Comparison of ENCODE assay signal across 12 cellular contexts in the genomic region with DNA sequence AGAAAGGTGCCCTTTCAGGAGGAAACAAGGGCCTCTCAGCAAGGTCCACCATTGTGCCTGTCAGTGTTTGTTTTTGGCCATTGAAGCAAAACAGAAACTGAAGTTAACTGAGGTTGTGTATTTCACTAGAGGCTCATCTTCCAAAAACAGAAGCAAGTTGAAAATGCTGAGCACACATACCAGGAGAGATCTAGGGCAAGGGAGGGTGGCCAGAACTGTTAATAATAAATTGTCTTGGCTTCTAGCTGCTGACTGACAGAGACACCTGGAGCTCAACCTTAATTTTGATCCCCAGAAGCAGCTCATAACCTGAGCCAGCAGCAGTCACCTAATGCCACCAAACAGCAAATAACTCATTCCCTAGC. TPM values are rescaled to one million over a fixed set of nuclear protein-coding genes. Genes with fewer than 3 reads are reported as not detected.
DNase-seq lines count a peak whose midpoint lies in the region; ATAC-seq and TF ChIP-seq lines count a peak whose summit lies in the region.
"Had no signal": no experiment of that assay in that cellular context is flagged by ENCODE, and none has a peak within 500 bp of the region (broad histone marks: within the 10 kb centered on the region; RNA-seq: fewer than 3 reads in every experiment).

No MANE protein-coding gene starts in this region.

- H3K36me3 ChIP-seq in CD4-positive, CD25-positive, alpha-beta regulatory T cell (ENCODE audit: control insufficient read depth, insufficient read depth, low read length), result peaks cover 2% of the 10 kb centered on the region
- H3K36me3 ChIP-seq: thoracic aorta had no signal

- peak overlapping the region; percentile 80 to 94 (median 81) for H3K4me3 Mint-ChIP-seq in CD4-positive, CD25-positive, alpha-beta regulatory T cell
- peak overlapping the region; percentile 32 for H3K4me3 Mint-ChIP-seq in activated B cell treated with CpG ODN at 0.5 μM for 24 hours

- peaks cover 14% of the 10 kb centered on the region for H3K36me3 Mint-ChIP-seq in CD4-positive, CD25-positive, alpha-beta regulatory T cell
- peaks cover 6% of the 10 kb centered on the region for H3K36me3 Mint-ChIP-seq in activated B cell treated with CpG ODN at 0.5 μM for 24 hours (ENCODE audit: low read depth)

- peaks cover 59% of the 10 kb centered on the region for H3K4me1 ChIP-seq in CD4-positive, CD25-positive, alpha-beta regulatory T cell (ENCODE audit: control insufficient read depth, insufficient read depth, low read length, poor library complexity, severe bottlenecking)

- no peaks in the 10 kb centered on the region for H3K9me3 Mint-ChIP-seq in CD4-positive, CD25-positive, alpha-beta regulatory T cell
- no peaks in the 10 kb centered on the region for H3K9me3 Mint-ChIP-seq in activated B cell treated with CpG ODN at 0.5 μM for 24 hours

- CTCF ChIA-PET in activated B cell treated with CpG ODN at 0.5 μM for 24 hours (lab: Charles Lee), result no interaction called here

- DNase-seq in CD4-positive, CD25-positive, alpha-beta regulatory T cell, result peak in 1 of 3 donors; percentile 74
- DNase-seq in activated B cell treated with CpG ODN at 0.5 μM for 24 hours (no peak), medulla oblongata (ENCODE audit: extremely low spot score) (peak; percentile 33), HPDE6-E6E7 (ENCODE audit: extremely low spot score) (no peak), iPS-NIHi7 (ENCODE audit: extremely low spot score) (no peak), HuH-7 (ENCODE audit: low spot score) (no peak), GM03348 (ENCODE audit: low spot score) (no peak)
- DNase-seq: heart right ventricle, NCI-H2171 had no signal

- H3K9me3 ChIP-seq in CD4-positive, CD25-positive, alpha-beta regulatory T cell (ENCODE audit: control insufficient read depth in 2 of 2, low read length in 2 of 2), result no peaks in the 10 kb centered on the region
- H3K9me3 ChIP-seq: heart right ventricle, thoracic aorta had no signal

- no peak for ATAC-seq in CD4-positive, CD25-positive, alpha-beta regulatory T cell (ENCODE audit: low read depth in 2 of 2)
- ATAC-seq in GM19324 (IDR thresholded peaks at IDR 0.05; ENCODE audit: low FRiP score, unreplicated experiment) (peak; percentile 36), activated B cell treated with CpG ODN at 0.5 μM for 24 hours (ENCODE audit: low read depth) (peak; percentile 15)

- POLR2A ChIA-PET in activated B cell treated with CpG ODN at 0.5 μM for 24 hours (lab: Charles Lee), result interaction anchor here (0.7 to 2.0 kb wide), 6 partner anchors 8 to 105 kb away, joined by 3 to 16 read pairs (median 4); no protein-coding TSS in a partner anchor

- H3K27me3 Mint-ChIP-seq in CD4-positive, CD25-positive, alpha-beta regulatory T cell, result no peaks in the 10 kb centered on the region
- H3K27me3 Mint-ChIP-seq in activated B cell treated with CpG ODN at 0.5 μM for 24 hours, result no peaks in the 10 kb centered on the region

- peak overlapping the region; percentile 98 for H3K27ac Mint-ChIP-seq in CD4-positive, CD25-positive, alpha-beta regulatory T cell
- peak overlapping the region; percentile 88 for H3K27ac Mint-ChIP-seq in activated B cell treated with CpG ODN at 0.5 μM for 24 hours

- peak overlapping the region; percentile 65 for H3K4me3 ChIP-seq in CD4-positive, CD25-positive, alpha-beta regulatory T cell (ENCODE audit: low read depth, low read length)
- H3K4me3 ChIP-seq: heart right ventricle, SK-N-MC, thoracic aorta had no signal

- peak overlapping the region; percentile 79 for H3K27ac ChIP-seq in CD4-positive, CD25-positive, alpha-beta regulatory T cell (ENCODE audit: insufficient read depth, low read length, poor library complexity, severe bottlenecking)
- H3K27ac ChIP-seq: SK-N-MC, thoracic aorta had no signal

- H3K27me3 ChIP-seq in CD4-positive, CD25-positive, alpha-beta regulatory T cell (ENCODE audit: control insufficient read depth, insufficient read depth, low read length), result no peaks in the 10 kb centered on the region

- intact Hi-C loops in activated B cell treated with CpG ODN at 0.5 μM for 24 hours (cut with micrococcal nuclease), result no loop called here

- peaks cover 20 to 68% (median 35%) of the 10 kb centered on the region in 4 donors for H3K4me1 Mint-ChIP-seq in CD4-positive, CD25-positive, alpha-beta regulatory T cell
- peaks cover 41% of the 10 kb centered on the region for H3K4me1 Mint-ChIP-seq in activated B cell treated with CpG ODN at 0.5 μM for 24 hours

- no peak for TF ChIP-seq CTCF in activated B cell treated with CpG ODN at 0.5 μM for 24 hours (IDR thresholded peaks at IDR 0.05)

RNA-seq across cellular contexts. Expression of a gene that starts 5.2 kb away (rescaled TPM):
- total RNA-seq in CD4-positive, CD25-positive, alpha-beta regulatory T cell, result 8.9 TPM
- polyA plus RNA-seq in CD4-positive, CD25-positive, alpha-beta regulatory T cell, result 10 to 100 TPM in 3 of 4 donors, 1 to 10 TPM in 1; 9.1 to 12.7 (median 11.6) TPM
- total RNA-seq in activated B cell treated with CpG ODN at 0.5 μM for 24 hours, result 8.1 TPM in 2 replicates

RNA-seq across cellular contexts. Expression of a gene that starts 37.6 kb away (rescaled TPM):
- total RNA-seq in CD4-positive, CD25-positive, alpha-beta regulatory T cell, result 61.2 TPM
- polyA plus RNA-seq in CD4-positive, CD25-positive, alpha-beta regulatory T cell, result 1 to 10 TPM; 3.2 to 7.7 (median 5.5) TPM
- 45.8 and 59.1 TPM in 2 replicates for total RNA-seq in activated B cell treated with CpG ODN at 0.5 μM for 24 hours

RNA-seq across cellular contexts. Expression of a gene that starts 53.0 kb away (rescaled TPM):
- total RNA-seq in CD4-positive, CD25-positive, alpha-beta regulatory T cell, result 17.0 TPM
- polyA plus RNA-seq in CD4-positive, CD25-positive, alpha-beta regulatory T cell, result 10 to 100 TPM in 1 of 4 donors, 1 to 10 TPM in 3; 6.5 to 12.4 (median 7.7) TPM
- total RNA-seq in activated B cell treated with CpG ODN at 0.5 μM for 24 hours, result 35.5 and 35.9 TPM in 2 replicates

RNA-seq across cellular contexts. Expression of a gene that starts 55.6 kb away (rescaled TPM):
- total RNA-seq in CD4-positive, CD25-positive, alpha-beta regulatory T cell, result 7.8 TPM
- polyA plus RNA-seq in CD4-positive, CD25-positive, alpha-beta regulatory T cell, result 10 to 100 TPM in 2 of 4 donors, 1 to 10 TPM in 2; 5.8 to 11.7 (median 8.3) TPM
- total RNA-seq in activated B cell treated with CpG ODN at 0.5 μM for 24 hours, result 13.4 and 15.7 TPM in 2 replicates

Comparison
In these comparisons a context has a peak if more than half of its experiments do, and no peak if none do; other contexts are left out.
1. ATAC-seq: peak in GM19324 (single experiment) and activated B cell treated with CpG ODN at 0.5 μM for 24 hours (single experiment); none in CD4-positive, CD25-positive, alpha-beta regulatory T cell (0 of 2).